Comparison of ENCODE assay signal across 33 cellular contexts in the genomic region with DNA sequence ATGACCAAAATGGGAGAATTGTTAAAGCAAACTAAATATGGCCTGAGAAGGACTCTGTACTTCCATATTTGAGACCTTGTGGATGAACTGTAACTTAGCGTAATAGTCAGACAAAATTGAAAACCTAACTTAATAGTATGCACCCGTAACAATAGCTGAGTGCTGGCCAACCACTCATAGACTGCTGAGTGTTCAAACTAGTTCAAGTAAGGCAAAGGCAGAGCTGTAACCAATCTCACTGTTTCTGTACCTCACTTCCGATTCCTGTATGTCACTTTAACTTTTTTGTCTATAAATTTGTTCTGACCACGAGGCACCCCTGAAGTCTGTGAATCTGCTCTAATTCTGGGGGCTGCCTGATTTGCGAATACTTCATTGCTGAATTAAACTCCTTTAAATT. TPM values are rescaled to one million over a fixed set of nuclear protein-coding genes. Genes with fewer than 3 reads are reported as not detected.
"Had no signal": no experiment of that assay in that cellular context is flagged by ENCODE, and none has a peak within 500 bp of the region (broad histone marks: within the 10 kb centered on the region; RNA-seq: fewer than 3 reads in every experiment).

No MANE protein-coding gene starts in this region.

- FAIRE-seq: astrocyte, bronchial epithelial cell had no signal

- H3K9me3 ChIP-seq: adrenal gland, ascending aorta, body of pancreas, breast epithelium had no signal

- H3K4me1 ChIP-seq: adrenal gland, ascending aorta, body of pancreas, breast epithelium had no signal

- DNase-seq: activated effector memory CD4-positive, alpha-beta T cell treated with anti-CD3 and anti-CD28 coated beads, Interleukin-2, amount 50 U/mL, for 16 hours; activated effector memory CD4-positive, alpha-beta T cell treated with Interleukin-2 at 50 U/mL for 16 hours; activated gamma-delta T cell; activated gamma-delta T cell treated with Interleukin-2 at 50 U/mL for 16 hours; activated naive CD4-positive, alpha-beta T cell; activated naive CD4-positive, alpha-beta T cell treated with anti-CD3 and anti-CD28 coated beads for 36 hours; activated naive CD4-positive, alpha-beta T cell treated with anti-CD3 and anti-CD28 coated beads, Interleukin-2, amount 10 ng/mL, durations not matched to agents 7 days and 5 days; activated naive CD4-positive, alpha-beta T cell treated with anti-CD3 and anti-CD28 coated beads, Interleukin-2, amount 50 U/mL, for 16 hours; activated naive CD4-positive, alpha-beta T cell treated with Interleukin-2 at 50 U/mL for 16 hours; activated naive CD8-positive, alpha-beta T cell treated with anti-CD3 and anti-CD28 coated beads for 36 hours; activated naive CD8-positive, alpha-beta T cell treated with anti-CD3 and anti-CD28 coated beads, Interleukin-2, amount 10 ng/mL, durations not matched to agents 7 days and 5 days; activated naive CD8-positive, alpha-beta T cell treated with anti-CD3 and anti-CD28 coated beads, Interleukin-2, amount 50 U/mL, for 24 hours; activated T-cell treated with anti-CD3 and anti-CD28 coated beads, Interleukin-2, amount 50 U/mL, for 24 hours; activated T-cell treated with anti-CD3 and anti-CD28 coated beads, Interleukin-2, amount 50 U/mL, for 4 hours; activated T-cell treated with anti-CD3 and anti-CD28 coated beads, Interleukin-2, amount 50 U/mL, for 48 hours; activated T-cell treated with anti-CD3 and anti-CD28 coated beads, Interleukin-2, amount 50 U/mL, for 72 hours; adrenal gland; amniotic stem cell; amygdala; anterior cingulate cortex; aorta; body of pancreas; brain microvascular endothelial cell; caudate nucleus; central memory CD4-positive, alpha-beta T cell; cerebellar nuclear complex had no signal

- H3K36me3 ChIP-seq: adrenal gland, ascending aorta, brain microvascular endothelial cell, breast epithelium, cardiac muscle cell had no signal

- ATAC-seq: activated naive CD4-positive, alpha-beta T cell treated with anti-CD3 and anti-CD28 coated beads, Interleukin-2, amount 50 U/mL, for 72 hours; activated naive CD8-positive, alpha-beta T cell treated with anti-CD3 and anti-CD28 coated beads, Interleukin-2, amount 50 U/mL, for 24 hours; activated T-cell treated with anti-CD3 and anti-CD28 coated beads, Interleukin-2, amount 50 U/mL, for 4 hours; activated T-cell treated with anti-CD3 and anti-CD28 coated beads, Interleukin-2, amount 50 U/mL, for 72 hours; activated T-helper 17 cell treated with anti-CD3 and anti-CD28 coated beads, Interleukin-2, amount 50 U/mL, for 72 hours; body of pancreas had no signal

- H3K27ac ChIP-seq: adrenal gland, ascending aorta, body of pancreas, brain microvascular endothelial cell, breast epithelium, cardiac muscle cell had no signal

- H3K4me3 ChIP-seq: adrenal gland, ascending aorta, body of pancreas, breast epithelium, cardiac muscle cell had no signal

- H3K27me3 ChIP-seq: ascending aorta, body of pancreas, brain microvascular endothelial cell, breast epithelium, cardiac muscle cell had no signal

RNA-seq across cellular contexts. Expression of a gene that starts 33.9 kb away (rescaled TPM):
- total RNA-seq: bronchial epithelial cell, cardiac muscle cell had no signal
